Comparison of ENCODE assay signal across 1 cellular context in the genomic region with DNA sequence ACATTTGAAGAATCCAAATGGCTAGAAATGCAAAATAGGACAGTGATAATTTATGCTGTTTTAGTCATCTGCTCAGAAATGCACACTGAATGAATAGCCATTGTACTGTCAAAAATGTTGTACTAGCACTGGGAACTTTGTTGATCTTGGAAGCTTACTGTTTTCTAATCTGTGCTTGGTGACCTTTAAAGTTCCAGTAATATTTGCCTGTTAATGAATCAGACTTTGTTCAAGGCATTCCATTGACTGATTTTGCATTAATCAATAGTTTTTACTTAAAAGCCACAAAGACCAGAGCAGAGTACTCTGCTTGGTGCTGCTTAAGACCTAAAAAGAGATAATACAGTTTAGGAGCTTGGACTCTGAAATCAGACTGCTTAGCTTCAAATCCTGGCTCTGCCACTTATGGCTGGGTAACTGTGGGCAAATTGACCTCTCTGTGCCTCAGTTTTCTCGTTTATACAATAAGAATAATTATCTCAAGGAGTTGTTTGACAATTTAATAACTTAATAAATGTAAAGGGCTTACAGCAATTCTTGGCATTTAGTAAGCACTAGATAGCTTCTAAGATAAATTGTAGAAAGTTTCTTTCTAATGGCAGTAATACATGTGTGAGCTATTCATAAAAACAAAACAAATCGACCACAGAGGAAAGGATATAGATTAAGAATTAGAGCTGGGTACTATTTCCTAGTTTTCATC.
TF ChIP-seq lines count a peak whose summit lies in the region.

No MANE protein-coding gene starts in this region.

TF ChIP-seq in HepG2, 621 proteins besides CTCF, POLR2A, EP300 and RAD21 (continued from another document and continues in another):
- TF ChIP-seq ONECUT2 (CRISPR knock-in tag; IDR thresholded peaks at IDR 0.05) (peak; percentile 41; the same call in 1 of the 2 replicates), GPN1 (CRISPR knock-in tag; IDR thresholded peaks at IDR 0.05; ENCODE audit: borderline replicate concordance) (no peak), MIXL1 (CRISPR knock-in tag; IDR thresholded peaks at IDR 0.05) (no peak), MTA1 (CRISPR knock-in tag; IDR thresholded peaks at IDR 0.05; ENCODE audit: borderline replicate concordance) (no peak), SMARCE1 (IDR thresholded peaks at IDR 0.05; ENCODE audit: borderline replicate concordance) (no peak), SOX6 (IDR thresholded peaks at IDR 0.05) (no peak), SOX6 (CRISPR knock-in tag; IDR thresholded peaks at IDR 0.05) (peak; percentile 29; the same call in 1 of the 2 replicates), ARID3A (IDR thresholded peaks at IDR 0.05; ENCODE audit: low read depth, low read length) (0 out of 2 replicates have a peak, but pooled peaks have one; percentile 24), RXRB (CRISPR knock-in tag; IDR thresholded peaks at IDR 0.05; ENCODE audit: borderline replicate concordance) (no peak), KDM6A (CRISPR knock-in tag; IDR thresholded peaks at IDR 0.05; ENCODE audit: low read depth) (no peak), HOXA5 (CRISPR knock-in tag; IDR thresholded peaks at IDR 0.05) (no peak), CHD4 (IDR thresholded peaks at IDR 0.05; ENCODE audit: borderline replicate concordance, low read length) (no peak), ZNF136 (CRISPR knock-in tag; IDR thresholded peaks at IDR 0.05; ENCODE audit: low read depth) (no peak), BCL6 (CRISPR knock-in tag; IDR thresholded peaks at IDR 0.05) (0 out of 2 replicates have a peak, but pooled peaks have one; percentile 17), FOXP4 (CRISPR knock-in tag; IDR thresholded peaks at IDR 0.05) (0 out of 2 replicates have a peak, but pooled peaks have one; percentile 12), SYNCRIP (IDR thresholded peaks at IDR 0.05; ENCODE audit: insufficient read depth, low read depth, low read length) (no peak), ZNF326 (CRISPR knock-in tag; IDR thresholded peaks at IDR 0.05; ENCODE audit: borderline replicate concordance) (no peak), KAT2B (IDR thresholded peaks at IDR 0.05; ENCODE audit: borderline replicate concordance, low read depth, low read length) (peak; percentile 76), ATM (IDR thresholded peaks at IDR 0.05; ENCODE audit: borderline replicate concordance) (no peak), ARHGAP35 (CRISPR knock-in tag; IDR thresholded peaks at IDR 0.05; ENCODE audit: borderline replicate concordance) (no peak), ZNF883 (CRISPR knock-in tag; IDR thresholded peaks at IDR 0.05; ENCODE audit: not compliant biosample characterization) (no peak), ZNF724P (CRISPR knock-in tag; IDR thresholded peaks at IDR 0.05; ENCODE audit: borderline replicate concordance) (no peak), SOX13 (IDR thresholded peaks at IDR 0.05) (no peak), SOX13 (CRISPR knock-in tag; conservative IDR thresholded peaks at IDR 0.05 in 1 of 2, IDR thresholded peaks at IDR 0.05 in 1 of 2) (peak in 1 of 2 experiments; percentile 31; a peak in 1 of 4 replicates), NAIF1 (CRISPR knock-in tag; IDR thresholded peaks at IDR 0.05; ENCODE audit: borderline replicate concordance) (no peak), GFI1 (CRISPR knock-in tag; IDR thresholded peaks at IDR 0.05; ENCODE audit: borderline replicate concordance) (peak; percentile 33; the same call in 1 of the 2 replicates), ARID5B (CRISPR knock-in tag; IDR thresholded peaks at IDR 0.05) (peak; percentile 21; the same call in 1 of the 2 replicates), SOX5 (CRISPR knock-in tag; IDR thresholded peaks at IDR 0.05; ENCODE audit: borderline replicate concordance) (peak; percentile 51; the same call in 1 of the 2 replicates), SRSF4 (IDR thresholded peaks at IDR 0.05; ENCODE audit: low read depth, low read length, poor library complexity, severe bottlenecking) (no peak), NR2F6 (IDR thresholded peaks at IDR 0.05) (no peak), NR2F6 (CRISPR knock-in tag; IDR thresholded peaks at IDR 0.05) (0 out of 2 replicates have a peak, but pooled peaks have one; percentile 11), TBL1XR1 (IDR thresholded peaks at IDR 0.05; ENCODE audit: borderline replicate concordance, low read length, partially characterized antibody) (no peak), ZNF780A (CRISPR knock-in tag; IDR thresholded peaks at IDR 0.05) (no peak), MTF1 (CRISPR knock-in tag; IDR thresholded peaks at IDR 0.05) (no peak), IRX3 (CRISPR knock-in tag; IDR thresholded peaks at IDR 0.05; ENCODE audit: borderline replicate concordance, low read depth) (no peak)
- TF ChIP-seq, protein P1, sequence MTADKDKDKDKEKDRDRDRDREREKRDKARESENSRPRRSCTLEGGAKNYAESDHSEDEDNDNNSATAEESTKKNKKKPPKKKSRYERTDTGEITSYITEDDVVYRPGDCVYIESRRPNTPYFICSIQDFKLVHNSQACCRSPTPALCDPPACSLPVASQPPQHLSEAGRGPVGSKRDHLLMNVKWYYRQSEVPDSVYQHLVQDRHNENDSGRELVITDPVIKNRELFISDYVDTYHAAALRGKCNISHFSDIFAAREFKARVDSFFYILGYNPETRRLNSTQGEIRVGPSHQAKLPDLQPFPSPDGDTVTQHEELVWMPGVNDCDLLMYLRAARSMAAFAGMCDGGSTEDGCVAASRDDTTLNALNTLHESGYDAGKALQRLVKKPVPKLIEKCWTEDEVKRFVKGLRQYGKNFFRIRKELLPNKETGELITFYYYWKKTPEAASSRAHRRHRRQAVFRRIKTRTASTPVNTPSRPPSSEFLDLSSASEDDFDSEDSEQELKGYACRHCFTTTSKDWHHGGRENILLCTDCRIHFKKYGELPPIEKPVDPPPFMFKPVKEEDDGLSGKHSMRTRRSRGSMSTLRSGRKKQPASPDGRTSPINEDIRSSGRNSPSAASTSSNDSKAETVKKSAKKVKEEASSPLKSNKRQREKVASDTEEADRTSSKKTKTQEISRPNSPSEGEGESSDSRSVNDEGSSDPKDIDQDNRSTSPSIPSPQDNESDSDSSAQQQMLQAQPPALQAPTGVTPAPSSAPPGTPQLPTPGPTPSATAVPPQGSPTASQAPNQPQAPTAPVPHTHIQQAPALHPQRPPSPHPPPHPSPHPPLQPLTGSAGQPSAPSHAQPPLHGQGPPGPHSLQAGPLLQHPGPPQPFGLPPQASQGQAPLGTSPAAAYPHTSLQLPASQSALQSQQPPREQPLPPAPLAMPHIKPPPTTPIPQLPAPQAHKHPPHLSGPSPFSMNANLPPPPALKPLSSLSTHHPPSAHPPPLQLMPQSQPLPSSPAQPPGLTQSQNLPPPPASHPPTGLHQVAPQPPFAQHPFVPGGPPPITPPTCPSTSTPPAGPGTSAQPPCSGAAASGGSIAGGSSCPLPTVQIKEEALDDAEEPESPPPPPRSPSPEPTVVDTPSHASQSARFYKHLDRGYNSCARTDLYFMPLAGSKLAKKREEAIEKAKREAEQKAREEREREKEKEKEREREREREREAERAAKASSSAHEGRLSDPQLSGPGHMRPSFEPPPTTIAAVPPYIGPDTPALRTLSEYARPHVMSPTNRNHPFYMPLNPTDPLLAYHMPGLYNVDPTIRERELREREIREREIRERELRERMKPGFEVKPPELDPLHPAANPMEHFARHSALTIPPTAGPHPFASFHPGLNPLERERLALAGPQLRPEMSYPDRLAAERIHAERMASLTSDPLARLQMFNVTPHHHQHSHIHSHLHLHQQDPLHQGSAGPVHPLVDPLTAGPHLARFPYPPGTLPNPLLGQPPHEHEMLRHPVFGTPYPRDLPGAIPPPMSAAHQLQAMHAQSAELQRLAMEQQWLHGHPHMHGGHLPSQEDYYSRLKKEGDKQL (CRISPR knock-in tag; IDR thresholded peaks at IDR 0.05; ENCODE audit: low read depth) = no peak
- TF ChIP-seq, protein P2, sequence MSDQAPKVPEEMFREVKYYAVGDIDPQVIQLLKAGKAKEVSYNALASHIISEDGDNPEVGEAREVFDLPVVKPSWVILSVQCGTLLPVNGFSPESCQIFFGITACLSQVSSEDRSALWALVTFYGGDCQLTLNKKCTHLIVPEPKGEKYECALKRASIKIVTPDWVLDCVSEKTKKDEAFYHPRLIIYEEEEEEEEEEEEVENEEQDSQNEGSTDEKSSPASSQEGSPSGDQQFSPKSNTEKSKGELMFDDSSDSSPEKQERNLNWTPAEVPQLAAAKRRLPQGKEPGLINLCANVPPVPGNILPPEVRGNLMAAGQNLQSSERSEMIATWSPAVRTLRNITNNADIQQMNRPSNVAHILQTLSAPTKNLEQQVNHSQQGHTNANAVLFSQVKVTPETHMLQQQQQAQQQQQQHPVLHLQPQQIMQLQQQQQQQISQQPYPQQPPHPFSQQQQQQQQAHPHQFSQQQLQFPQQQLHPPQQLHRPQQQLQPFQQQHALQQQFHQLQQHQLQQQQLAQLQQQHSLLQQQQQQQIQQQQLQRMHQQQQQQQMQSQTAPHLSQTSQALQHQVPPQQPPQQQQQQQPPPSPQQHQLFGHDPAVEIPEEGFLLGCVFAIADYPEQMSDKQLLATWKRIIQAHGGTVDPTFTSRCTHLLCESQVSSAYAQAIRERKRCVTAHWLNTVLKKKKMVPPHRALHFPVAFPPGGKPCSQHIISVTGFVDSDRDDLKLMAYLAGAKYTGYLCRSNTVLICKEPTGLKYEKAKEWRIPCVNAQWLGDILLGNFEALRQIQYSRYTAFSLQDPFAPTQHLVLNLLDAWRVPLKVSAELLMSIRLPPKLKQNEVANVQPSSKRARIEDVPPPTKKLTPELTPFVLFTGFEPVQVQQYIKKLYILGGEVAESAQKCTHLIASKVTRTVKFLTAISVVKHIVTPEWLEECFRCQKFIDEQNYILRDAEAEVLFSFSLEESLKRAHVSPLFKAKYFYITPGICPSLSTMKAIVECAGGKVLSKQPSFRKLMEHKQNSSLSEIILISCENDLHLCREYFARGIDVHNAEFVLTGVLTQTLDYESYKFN (CRISPR knock-in tag; conservative IDR thresholded peaks at IDR 0.05) = peak; percentile 41; the same call in 1 of the 2 replicates
- TF ChIP-seq, protein P3, sequence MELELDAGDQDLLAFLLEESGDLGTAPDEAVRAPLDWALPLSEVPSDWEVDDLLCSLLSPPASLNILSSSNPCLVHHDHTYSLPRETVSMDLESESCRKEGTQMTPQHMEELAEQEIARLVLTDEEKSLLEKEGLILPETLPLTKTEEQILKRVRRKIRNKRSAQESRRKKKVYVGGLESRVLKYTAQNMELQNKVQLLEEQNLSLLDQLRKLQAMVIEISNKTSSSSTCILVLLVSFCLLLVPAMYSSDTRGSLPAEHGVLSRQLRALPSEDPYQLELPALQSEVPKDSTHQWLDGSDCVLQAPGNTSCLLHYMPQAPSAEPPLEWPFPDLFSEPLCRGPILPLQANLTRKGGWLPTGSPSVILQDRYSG (CRISPR knock-in tag; IDR thresholded peaks at IDR 0.05) = no peak
